Comparison of ENCODE assay signal across 2 cellular contexts in the genomic region with DNA sequence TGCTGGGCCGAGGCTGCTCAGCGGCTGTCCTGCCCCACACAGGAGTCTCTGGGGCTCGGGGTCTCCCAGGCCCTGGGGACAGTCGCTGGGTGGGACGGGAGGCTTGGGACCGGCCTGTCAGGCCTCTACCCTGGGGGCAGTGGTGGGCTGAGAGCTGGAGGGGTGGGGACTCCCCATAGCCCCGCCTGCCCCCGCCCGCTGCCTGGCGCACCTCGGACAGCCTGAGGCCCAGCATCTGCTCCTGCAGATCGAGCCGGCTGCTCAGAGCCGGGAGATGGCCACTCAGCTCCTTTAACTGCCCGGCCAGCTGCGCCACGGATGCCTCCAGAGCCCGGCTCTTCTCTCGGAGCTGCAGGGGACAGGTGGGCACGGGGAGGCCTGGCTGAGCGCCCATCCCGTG.
TF ChIP-seq lines count a peak whose summit lies in the region.

No MANE protein-coding gene starts in this region.

TF ChIP-seq in IMR-90, 13 proteins besides CTCF, POLR2A, EP300 and RAD21:
- TF ChIP-seq NFE2L2 (IDR thresholded peaks at IDR 0.05; ENCODE audit: low read depth, low read length) (no peak), MAZ (IDR thresholded peaks at IDR 0.05; ENCODE audit: borderline replicate concordance, low read depth, low read length) (no peak), BHLHE40 (IDR thresholded peaks at IDR 0.05; ENCODE audit: low read depth, low read length) (no peak), CEBPB (IDR thresholded peaks at IDR 0.05; ENCODE audit: low read depth, low read length) (no peak), MAFK (IDR thresholded peaks at IDR 0.05; ENCODE audit: low read depth, low read length) (no peak), CHD1 (IDR thresholded peaks at IDR 0.05; ENCODE audit: low read depth, low read length) (no peak), SMC3 (IDR thresholded peaks at IDR 0.05; ENCODE audit: low read depth, low read length) (no peak), MXI1 (IDR thresholded peaks at IDR 0.05; ENCODE audit: borderline replicate concordance, low read depth, low read length) (no peak), FOS (IDR thresholded peaks at IDR 0.05; ENCODE audit: low read depth, low read length) (no peak), RCOR1 (IDR thresholded peaks at IDR 0.05; ENCODE audit: insufficient replicate concordance, low read length) (no peak), RFX5 (IDR thresholded peaks at IDR 0.05; ENCODE audit: low read depth, low read length) (no peak)
- TF ChIP-seq, protein P1, sequence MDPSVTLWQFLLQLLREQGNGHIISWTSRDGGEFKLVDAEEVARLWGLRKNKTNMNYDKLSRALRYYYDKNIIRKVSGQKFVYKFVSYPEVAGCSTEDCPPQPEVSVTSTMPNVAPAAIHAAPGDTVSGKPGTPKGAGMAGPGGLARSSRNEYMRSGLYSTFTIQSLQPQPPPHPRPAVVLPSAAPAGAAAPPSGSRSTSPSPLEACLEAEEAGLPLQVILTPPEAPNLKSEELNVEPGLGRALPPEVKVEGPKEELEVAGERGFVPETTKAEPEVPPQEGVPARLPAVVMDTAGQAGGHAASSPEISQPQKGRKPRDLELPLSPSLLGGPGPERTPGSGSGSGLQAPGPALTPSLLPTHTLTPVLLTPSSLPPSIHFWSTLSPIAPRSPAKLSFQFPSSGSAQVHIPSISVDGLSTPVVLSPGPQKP (IDR thresholded peaks at IDR 0.05; ENCODE audit: borderline replicate concordance, low read depth, low read length): no peak
- TF ChIP-seq, protein P2, sequence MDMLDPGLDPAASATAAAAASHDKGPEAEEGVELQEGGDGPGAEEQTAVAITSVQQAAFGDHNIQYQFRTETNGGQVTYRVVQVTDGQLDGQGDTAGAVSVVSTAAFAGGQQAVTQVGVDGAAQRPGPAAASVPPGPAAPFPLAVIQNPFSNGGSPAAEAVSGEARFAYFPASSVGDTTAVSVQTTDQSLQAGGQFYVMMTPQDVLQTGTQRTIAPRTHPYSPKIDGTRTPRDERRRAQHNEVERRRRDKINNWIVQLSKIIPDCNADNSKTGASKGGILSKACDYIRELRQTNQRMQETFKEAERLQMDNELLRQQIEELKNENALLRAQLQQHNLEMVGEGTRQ (IDR thresholded peaks at IDR 0.05; ENCODE audit: low read depth, low read length): no peak
TF ChIP-seq in IMR-90: peak in this region for 0.

TF ChIP-seq in H1, 55 proteins besides CTCF, POLR2A, EP300 and RAD21:
- TF ChIP-seq EGR1 (IDR thresholded peaks at IDR 0.05; ENCODE audit: borderline replicate concordance, low read depth, low read length): no peak
- no peak for TF ChIP-seq BCL11A (IDR thresholded peaks at IDR 0.05; ENCODE audit: low read depth in 2 of 2, low read length in 2 of 2)
- TF ChIP-seq SP2 (IDR thresholded peaks at IDR 0.05; ENCODE audit: low read length): no peak
- no peak for TF ChIP-seq ATF2 (IDR thresholded peaks at IDR 0.05; ENCODE audit: low read length)
- no peak for TF ChIP-seq MAFK (IDR thresholded peaks at IDR 0.05; ENCODE audit: low read depth, low read length)
- no peak for TF ChIP-seq CHD2 (IDR thresholded peaks at IDR 0.05; ENCODE audit: low read length)
- TF ChIP-seq ASH2L (IDR thresholded peaks at IDR 0.05; ENCODE audit: low read length): no peak
- no peak for TF ChIP-seq CBX5 (IDR thresholded peaks at IDR 0.05; ENCODE audit: low read depth, low read length)
- no peak for TF ChIP-seq HDAC2 (IDR thresholded peaks at IDR 0.05; ENCODE audit: borderline replicate concordance in 1 of 2, low read depth in 2 of 2, low read length in 2 of 2)
- TF ChIP-seq KDM1A (IDR thresholded peaks at IDR 0.05; ENCODE audit: borderline replicate concordance, low read length): no peak
- no peak for TF ChIP-seq CTBP2 (IDR thresholded peaks at IDR 0.05; ENCODE audit: borderline replicate concordance, insufficient read depth, insufficient read length, low read length)
- TF ChIP-seq ZNF274 (IDR thresholded peaks at IDR 0.05; ENCODE audit: borderline replicate concordance, extremely low read depth, low read length): no peak
- no peak for TF ChIP-seq GABPA (IDR thresholded peaks at IDR 0.05; ENCODE audit: borderline replicate concordance, insufficient read depth, low read length)
